Comparison of ENCODE assay signal across 9 cellular contexts in the genomic region with DNA sequence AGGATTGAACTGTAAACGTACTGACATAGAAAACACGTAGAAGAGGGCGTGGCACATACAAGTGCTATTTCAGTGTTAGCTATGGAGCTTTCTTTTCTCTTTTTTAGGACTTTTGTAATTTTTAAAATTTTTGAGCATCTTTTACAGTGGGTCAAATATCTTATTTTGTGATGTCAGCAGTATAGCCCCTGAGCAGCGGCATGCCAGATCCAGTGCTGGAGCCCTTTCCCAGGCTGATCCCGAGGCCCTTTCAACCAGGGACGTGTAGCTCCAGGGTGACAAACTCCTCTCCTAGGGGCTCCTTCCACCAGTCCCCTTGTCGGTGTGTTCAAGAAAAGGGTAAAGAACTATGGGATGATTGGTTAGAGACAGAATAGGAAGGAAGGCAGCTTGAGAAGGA.
"Had no signal": no experiment of that assay in that cellular context is flagged by ENCODE, and none has a peak within 500 bp of the region (broad histone marks: within the 10 kb centered on the region; RNA-seq: fewer than 3 reads in every experiment).

No MANE protein-coding gene starts in this region.

- H3K9me3 ChIP-seq: HAP-1 had no signal

- H3K36me3 ChIP-seq: HAP-1 had no signal

- FAIRE-seq: HTR-8/SVneo, K562 had no signal

- ATAC-seq: HCT116, K562 had no signal

- H3K9ac ChIP-seq: GM23248 had no signal

- H3K4me1 ChIP-seq: HAP-1 had no signal

- H3K27ac ChIP-seq: GM23248 had no signal

- H3K4me3 ChIP-seq: GM23248, HAP-1, K562 had no signal

- DNase-seq: GM23248, GOT3, H7, HFFc6, KG1 had no signal

- H2AFZ ChIP-seq: GM23248 had no signal
